ENCODE assay signal across 11 cellular contexts in genomic region chr2:40219141-40219540, GRCh38.
"Had no signal": no experiment of that assay in that cellular context is flagged by ENCODE, and none has a peak within 500 bp of the region (broad histone marks: within the 10 kb centered on the region; RNA-seq: fewer than 3 reads in every experiment).

No MANE protein-coding gene starts in this region.

- ATAC-seq: activated naive CD4-positive, alpha-beta T cell treated with anti-CD3 and anti-CD28 coated beads, Interleukin-2, amount 50 U/mL, for 72 hours; gastrocnemius medialis had no signal

- DNase-seq: activated B cell treated with CpG ODN at 0.5 μM for 24 hours; activated CD4-positive, alpha-beta T cell treated with anti-CD3 and anti-CD28 coated beads, Interleukin-2, amount 50 U/mL, for 1 hour; activated effector memory CD4-positive, alpha-beta T cell treated with Interleukin-2 at 50 U/mL for 16 hours; activated T-cell treated with anti-CD3 and anti-CD28 coated beads for 4 hours; esophagus squamous epithelium; mesendoderm had no signal

- H3K4me3 ChIP-seq: esophagus squamous epithelium, gastrocnemius medialis, ovary, smooth muscle cell, tibial nerve had no signal

- H3K27ac ChIP-seq: gastrocnemius medialis, ovary, tibial nerve had no signal

- H3K36me3 ChIP-seq: esophagus squamous epithelium, gastrocnemius medialis, ovary, tibial nerve had no signal

- H3K9me3 ChIP-seq: esophagus squamous epithelium, gastrocnemius medialis, ovary had no signal

- H3K27me3 ChIP-seq: esophagus squamous epithelium, gastrocnemius medialis, ovary, tibial nerve had no signal

- H3K4me1 ChIP-seq: tibial nerve had no signal
